7 cellular contexts compared by ENCODE assay signal in genomic region chr11:103998826-103999390, GRCh38. TPM values are rescaled to one million over a fixed set of nuclear protein-coding genes. Genes with fewer than 3 reads are reported as not detected.
"Had no signal": no experiment of that assay in that cellular context is flagged by ENCODE, and none has a peak within 500 bp of the region (broad histone marks: within the 10 kb centered on the region; RNA-seq: fewer than 3 reads in every experiment).

No MANE protein-coding gene starts in this region.

- H3K27ac Mint-ChIP-seq: GM23338, H9, IgD-negative memory B cell had no signal

- H3K9me3 Mint-ChIP-seq: GM23338, IgD-negative memory B cell had no signal

- DNase-seq: H9, HCEC 1CT, KBM-7 had no signal

- H3K27me3 Mint-ChIP-seq: IgD-negative memory B cell had no signal

- H3K4me2 ChIP-seq: GM23338 had no signal

- H3K4me3 ChIP-seq: GM23338 had no signal

- H2AFZ ChIP-seq: GM23338 had no signal

- H3K36me3 Mint-ChIP-seq: IgD-negative memory B cell had no signal

- H3K4me1 Mint-ChIP-seq: GM23338, H9 had no signal

- H3K4me3 Mint-ChIP-seq: GM23338, H9, IgD-negative memory B cell had no signal

- ATAC-seq: GM23338 had no signal

RNA-seq across cellular contexts. Expression of gene DDI1, which starts 37.5 kb away (rescaled TPM):
- total RNA-seq: GM23338, H1, H9, HT-29 had no signal
- polyA plus RNA-seq: H1 had no signal
